In the genomic region with DNA sequence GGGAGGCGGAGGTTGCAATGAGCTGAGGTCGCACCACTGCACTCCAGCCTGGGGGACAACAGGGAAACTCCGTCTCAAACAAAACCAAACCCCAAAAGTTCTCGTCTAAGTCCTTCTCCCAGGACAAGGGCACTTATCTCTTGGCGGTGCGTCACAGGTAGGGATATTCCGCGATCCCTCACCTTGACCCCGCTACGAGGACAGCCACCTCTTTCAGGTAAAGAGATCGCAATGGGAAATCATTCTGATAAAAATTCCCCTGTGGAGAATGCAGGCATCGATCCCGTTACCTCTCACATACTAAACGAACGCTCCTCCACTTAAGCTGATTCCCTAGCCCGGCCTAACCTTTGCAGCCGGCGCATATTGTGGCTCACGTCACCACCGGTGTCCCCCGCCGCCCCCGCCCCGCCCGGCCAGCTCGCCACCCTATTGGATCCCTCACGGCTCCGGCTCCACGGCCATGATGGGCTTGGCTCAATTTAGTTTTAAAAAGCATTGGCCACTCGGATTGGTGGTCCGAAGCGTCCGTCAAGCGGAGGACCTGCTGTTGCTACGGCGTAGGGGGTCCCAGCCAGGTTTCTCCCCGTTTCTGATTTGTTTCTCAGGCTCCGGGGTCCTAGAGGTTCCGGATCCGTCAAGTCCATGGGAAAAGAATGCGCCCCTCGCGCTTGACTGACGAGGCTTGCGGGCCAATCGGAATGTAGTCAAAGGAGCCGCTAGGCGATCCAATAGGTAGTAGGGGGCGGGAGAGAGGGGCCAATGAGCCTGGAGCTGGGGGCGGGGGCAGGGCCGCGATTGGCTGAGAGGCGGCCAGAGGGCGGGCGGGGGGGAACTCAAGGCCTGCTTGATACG, we compare ENCODE assay signal across 8 cellular contexts. TPM values are rescaled to one million over a fixed set of nuclear protein-coding genes. Genes with fewer than 3 reads are reported as not detected.
DNase-seq lines count a peak whose midpoint lies in the region; ATAC-seq and TF ChIP-seq lines count a peak whose summit lies in the region.

No MANE protein-coding gene starts in this region.

- DNase-seq in Daoy (ENCODE audit: low read depth) (peak; percentile 98), H4 (ENCODE audit: low spot score) (peak; percentile 96), LNCaP clone FGC (ENCODE audit: low read depth) (peak; percentile 95), RPMI7951 (ENCODE audit: low read depth) (peak; percentile 98), fibroblast of mammary gland (ENCODE audit: low read depth) (peak; percentile 97)
- DNase-seq in naive thymus-derived CD4-positive, alpha-beta T cell: peak; percentile 90 to 97 (median 96)
- DNase-seq in stimulated activated effector memory CD8-positive, alpha-beta T cell treated with anti-CD3 and anti-CD28 coated beads, Interleukin-12 subunit alpha, Interleukin-12 subunit beta, amount 100 ng/mL, for 72 hours (ENCODE audit: low spot score in 2 of 2): peak; percentile 78 to 95

- ATAC-seq in activated T-helper 17 cell treated with anti-CD3 and anti-CD28 coated beads, Interleukin-2, amount 50 U/mL, for 72 hours (replicated peaks): peak; percentile 94
- peak; percentile 95 for ATAC-seq in naive thymus-derived CD4-positive, alpha-beta T cell
- ATAC-seq in stimulated activated effector memory CD8-positive, alpha-beta T cell treated with anti-CD3 and anti-CD28 coated beads, Interleukin-12 subunit alpha, Interleukin-12 subunit beta, amount 100 ng/mL, for 72 hours: peak; percentile 94

- H3K27me3 Mint-ChIP-seq in activated T-helper 17 cell treated with anti-CD3 and anti-CD28 coated beads, Interleukin-2, amount 50 U/mL, for 72 hours: no peaks in the 10 kb centered on the region
- peaks cover 0 to 2% (median 0%) of the 10 kb centered on the region in 5 donors for H3K27me3 Mint-ChIP-seq in naive thymus-derived CD4-positive, alpha-beta T cell

- no peaks in the 10 kb centered on the region for H3K36me3 ChIP-seq in naive thymus-derived CD4-positive, alpha-beta T cell (ENCODE audit: control insufficient read depth in 2 of 3, insufficient read depth in 3 of 3, low read length in 3 of 3)

- H3K27ac ChIP-seq in naive thymus-derived CD4-positive, alpha-beta T cell (ENCODE audit: low read depth, low read length): peak overlapping the region; percentile 90

- peak overlapping the region; percentile 95 for H3K27ac Mint-ChIP-seq in activated T-helper 17 cell treated with anti-CD3 and anti-CD28 coated beads, Interleukin-2, amount 50 U/mL, for 72 hours
- peak overlapping the region; percentile 92 to 99 (median 99) for H3K27ac Mint-ChIP-seq in naive thymus-derived CD4-positive, alpha-beta T cell
- H3K27ac Mint-ChIP-seq in stimulated activated effector memory CD8-positive, alpha-beta T cell treated with anti-CD3 and anti-CD28 coated beads, Interleukin-12 subunit alpha, Interleukin-12 subunit beta, amount 100 ng/mL, for 72 hours: peak overlapping the region; percentile 94

- H3K4me1 Mint-ChIP-seq in activated T-helper 17 cell treated with anti-CD3 and anti-CD28 coated beads, Interleukin-2, amount 50 U/mL, for 72 hours: peaks cover 11% of the 10 kb centered on the region
- H3K4me1 Mint-ChIP-seq in naive thymus-derived CD4-positive, alpha-beta T cell: peaks cover 26 to 45% (median 31%) of the 10 kb centered on the region in 7 donors
- peaks cover 27% of the 10 kb centered on the region for H3K4me1 Mint-ChIP-seq in stimulated activated effector memory CD8-positive, alpha-beta T cell treated with anti-CD3 and anti-CD28 coated beads, Interleukin-12 subunit alpha, Interleukin-12 subunit beta, amount 100 ng/mL, for 72 hours

- H3K4me1 ChIP-seq in naive thymus-derived CD4-positive, alpha-beta T cell (ENCODE audit: control insufficient read depth in 2 of 2, insufficient read depth in 2 of 2, low read length in 2 of 2): peaks cover 19 to 26% of the 10 kb centered on the region in 2 donors

- no peaks in the 10 kb centered on the region for H3K9me3 ChIP-seq in naive thymus-derived CD4-positive, alpha-beta T cell (ENCODE audit: control insufficient read depth in 2 of 3, low read length in 3 of 3)

- H3K4me3 Mint-ChIP-seq in activated T-helper 17 cell treated with anti-CD3 and anti-CD28 coated beads, Interleukin-2, amount 50 U/mL, for 72 hours: peak overlapping the region; percentile 90
- H3K4me3 Mint-ChIP-seq in naive thymus-derived CD4-positive, alpha-beta T cell: peak overlapping the region; percentile 81 to 98 (median 96)
- peak overlapping the region; percentile 63 for H3K4me3 Mint-ChIP-seq in stimulated activated effector memory CD8-positive, alpha-beta T cell treated with anti-CD3 and anti-CD28 coated beads, Interleukin-12 subunit alpha, Interleukin-12 subunit beta, amount 100 ng/mL, for 72 hours

- CTCF ChIA-PET in naive thymus-derived CD4-positive, alpha-beta T cell (lab: Charles Lee): interaction anchor here (1.1 kb wide), 1 partner anchor 71 kb away, joined by 3 read pairs; no protein-coding TSS in a partner anchor

- no peaks in the 10 kb centered on the region for H3K9me3 Mint-ChIP-seq in activated T-helper 17 cell treated with anti-CD3 and anti-CD28 coated beads, Interleukin-2, amount 50 U/mL, for 72 hours
- H3K9me3 Mint-ChIP-seq in naive thymus-derived CD4-positive, alpha-beta T cell: peaks cover 0 to 2% (median 0%) of the 10 kb centered on the region in 11 donors
- no peaks in the 10 kb centered on the region for H3K9me3 Mint-ChIP-seq in stimulated activated effector memory CD8-positive, alpha-beta T cell treated with anti-CD3 and anti-CD28 coated beads, Interleukin-12 subunit alpha, Interleukin-12 subunit beta, amount 100 ng/mL, for 72 hours

- TF ChIP-seq CTCF in LNCaP clone FGC (IDR thresholded peaks at IDR 0.05; ENCODE audit: control insufficient read depth, extremely low read depth, insufficient read depth) (no peak), fibroblast of mammary gland (conservative IDR thresholded peaks at IDR 0.05; ENCODE audit: control insufficient read depth, insufficient read depth, low read depth, low read length) (no peak)

- POLR2A ChIA-PET in naive thymus-derived CD4-positive, alpha-beta T cell (lab: Charles Lee): interaction anchor here (0.6 to 1.4 kb wide), 4 partner anchors 8 to 1042 kb away, joined by 3 to 5 read pairs (median 4); no protein-coding TSS in a partner anchor

- intact Hi-C loops in naive thymus-derived CD4-positive, alpha-beta T cell (cut with micrococcal nuclease): loop anchor here (1.0 to 5.0 kb wide), 19 partner anchors 12 to 589 kb away; a partner anchor contains a TSS

- peaks cover 44% of the 10 kb centered on the region for H3K36me3 Mint-ChIP-seq in activated T-helper 17 cell treated with anti-CD3 and anti-CD28 coated beads, Interleukin-2, amount 50 U/mL, for 72 hours (ENCODE audit: low read depth)
- H3K36me3 Mint-ChIP-seq in naive thymus-derived CD4-positive, alpha-beta T cell: peaks cover 0 to 6% (median 0%) of the 10 kb centered on the region in 5 donors
- H3K36me3 Mint-ChIP-seq in stimulated activated effector memory CD8-positive, alpha-beta T cell treated with anti-CD3 and anti-CD28 coated beads, Interleukin-12 subunit alpha, Interleukin-12 subunit beta, amount 100 ng/mL, for 72 hours: peaks cover 38% of the 10 kb centered on the region

- H3K4me3 ChIP-seq in LNCaP clone FGC (ENCODE audit: low read depth, low read length) (peak overlapping the region; percentile 65), fibroblast of mammary gland (ENCODE audit: control insufficient read depth, low read depth, low read length) (peak overlapping the region; percentile 92)
- H3K4me3 ChIP-seq in naive thymus-derived CD4-positive, alpha-beta T cell (ENCODE audit: low read length): peak overlapping the region; percentile 86

- no peaks in the 10 kb centered on the region for H3K27me3 ChIP-seq in naive thymus-derived CD4-positive, alpha-beta T cell (ENCODE audit: control insufficient read depth in 2 of 2, insufficient read depth in 2 of 2, low read length in 2 of 2)

RNA-seq across cellular contexts. Expression of a gene that starts 0.4 kb away (rescaled TPM):
- total RNA-seq in Daoy (2014; rRNA removed; shearing (Covaris generic)): 85.4 and 91.6 TPM in 2 replicates
- total RNA-seq in H4 (2014; rRNA removed; shearing (Covaris generic)): 60.7 and 82.5 TPM in 2 replicates
- total RNA-seq in RPMI7951 (2014; rRNA removed; shearing (Covaris generic)): 92.3 and 113 TPM in 2 replicates
- 100 to 1,000 TPM; 110 to 138 TPM for total RNA-seq in activated T-helper 17 cell treated with anti-CD3 and anti-CD28 coated beads, Interleukin-2, amount 50 U/mL, for 72 hours
- total RNA-seq in naive thymus-derived CD4-positive, alpha-beta T cell: 100 to 1,000 TPM; 112 to 159 (median 138) TPM
- polyA plus RNA-seq in naive thymus-derived CD4-positive, alpha-beta T cell: 10 to 100 TPM; 43.5 to 51.8 TPM

Comparison
In these comparisons a context has a peak if more than half of its experiments do, and no peak if none do; other contexts are left out.
1. Peak in every context shown above with its lines: DNase-seq, ATAC-seq, H3K4me3 ChIP-seq and H3K27ac ChIP-seq.